ENCODE assay signal across 30 cellular contexts in genomic region chr19:50628146-50628545, GRCh38. TPM values are rescaled to one million over a fixed set of nuclear protein-coding genes. Genes with fewer than 3 reads are reported as not detected.
"Had no signal": no experiment of that assay in that cellular context is flagged by ENCODE, and none has a peak within 500 bp of the region (broad histone marks: within the 10 kb centered on the region; RNA-seq: fewer than 3 reads in every experiment).

No MANE protein-coding gene starts in this region.

- DNase-seq: dorsolateral prefrontal cortex; effector CD4-positive, alpha-beta T cell; foreskin fibroblast; gastrocnemius medialis; head of caudate nucleus; left ventricle myocardium superior; lower lobe of right lung; natural killer cell; stimulated activated CD4-positive, alpha-beta T cell treated with anti-CD3 and anti-CD28 coated beads, Interleukin-2, amount 100 ng/mL, for 24 hours; stimulated activated CD4-positive, alpha-beta T cell treated with anti-CD3 and anti-CD28 coated beads, Interleukin-4, amount 100 ng/mL, for 24 hours; stimulated activated naive CD4-positive, alpha-beta T cell treated with Interleukin-2 at 50 U/mL for 16 hours; stomach; thyroid gland; trophoblast cell had no signal

- H3K4me1 ChIP-seq: gastrocnemius medialis, lower lobe of right lung, parathyroid adenoma, prostate gland, right atrium auricular region, stomach, thyroid gland, vagina had no signal

- H3K9me3 ChIP-seq: gastrocnemius medialis, neutrophil, prostate gland, thyroid gland had no signal

- H3K79me2 ChIP-seq: parathyroid adenoma had no signal

- H3K4me3 ChIP-seq: dorsolateral prefrontal cortex, gastrocnemius medialis, lower lobe of right lung, prostate gland, right atrium auricular region, smooth muscle cell, stomach, thyroid gland, vagina had no signal

- ATAC-seq: esophagus mucosa; gastrocnemius medialis; left ventricle myocardium superior; lower lobe of right lung; natural killer cell; sciatic nerve; stimulated activated effector memory CD8-positive, alpha-beta T cell treated with anti-CD3 and anti-CD28 coated beads, Interleukin-12 subunit alpha, Interleukin-12 subunit beta, amount 100 ng/mL, for 72 hours had no signal

- H3K4me2 ChIP-seq: smooth muscle cell had no signal

- H2AFZ ChIP-seq: parathyroid adenoma had no signal

- H3K36me3 ChIP-seq: gastrocnemius medialis, lower lobe of right lung, neutrophil, prostate gland, right atrium auricular region, stomach, thyroid gland, vagina had no signal

- H3K9ac ChIP-seq: parathyroid adenoma had no signal

- H3K27ac ChIP-seq: dorsolateral prefrontal cortex, epithelial cell of prostate, gastrocnemius medialis, lower lobe of right lung, neutrophil, parathyroid adenoma, prostate gland, right atrium auricular region, stomach, thyroid gland, vagina had no signal

- H3K27me3 ChIP-seq: dorsolateral prefrontal cortex, neutrophil, right atrium auricular region, thyroid gland, vagina had no signal

RNA-seq across cellular contexts. Expression of gene SYT3, which starts 11.5 kb away (rescaled TPM):
- total RNA-seq: esophagus mucosa, mononuclear cell, natural killer cell, omental fat pad, sciatic nerve, subcutaneous adipose tissue had no signal
- polyA plus RNA-seq: keratinocyte had no signal

RNA-seq across cellular contexts. Expression of gene C19orf81, which starts 21.1 kb away (rescaled TPM):
- total RNA-seq: esophagus mucosa, gastrocnemius medialis, mononuclear cell, natural killer cell, omental fat pad, sciatic nerve, stomach, temporal lobe, vagina had no signal
- polyA plus RNA-seq: keratinocyte had no signal

RNA-seq across cellular contexts. Expression of gene LRRC4B, which starts 59.9 kb away (rescaled TPM):
- total RNA-seq: glomerular endothelial cell, mononuclear cell, natural killer cell had no signal
- polyA plus RNA-seq: keratinocyte had no signal
